Comparison of ENCODE assay signal across 12 cellular contexts in the genomic region with DNA sequence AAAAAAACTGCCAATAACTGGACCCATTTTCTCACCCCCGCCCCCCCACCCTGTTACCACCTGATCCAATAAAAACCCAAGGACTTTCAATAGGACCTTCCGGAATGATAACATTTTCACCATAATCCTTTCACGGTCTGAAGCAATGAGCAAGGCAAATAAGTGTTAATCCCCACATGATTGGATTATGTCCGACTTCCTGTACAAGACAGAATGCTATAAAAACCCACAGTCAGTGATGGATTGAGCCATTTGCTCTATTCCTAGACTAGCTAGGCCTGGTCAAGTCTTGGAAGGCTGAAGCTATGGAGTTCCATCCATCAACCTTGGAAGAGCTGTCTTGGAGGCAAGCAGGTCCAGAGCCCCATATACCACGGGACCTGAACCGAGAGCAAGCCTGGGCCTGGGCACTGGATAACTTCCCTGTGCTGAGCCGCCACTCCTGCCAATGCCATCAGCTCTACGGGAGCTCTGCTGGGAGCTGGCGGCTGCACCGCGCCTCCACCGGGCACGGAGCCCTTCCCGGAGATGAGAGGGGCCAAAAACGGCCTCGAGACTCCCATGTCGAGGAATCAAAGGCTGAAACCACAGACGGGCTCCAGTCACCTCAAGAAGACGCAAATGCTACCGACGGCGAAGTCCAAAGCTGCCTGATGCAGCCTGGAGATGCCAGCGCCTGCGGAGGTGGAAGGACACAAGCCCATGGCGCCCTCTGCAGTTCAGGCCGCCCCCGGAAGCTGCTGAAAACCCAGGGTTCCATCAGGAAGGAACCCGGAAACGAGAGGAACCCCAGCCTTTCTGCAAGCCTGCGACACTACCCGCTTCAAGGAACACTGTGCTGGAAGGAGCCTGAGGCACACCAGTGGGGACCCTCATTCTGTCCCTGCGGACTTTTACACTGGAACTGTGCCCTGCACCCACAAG.
DNase-seq lines count a peak whose midpoint lies in the region; ATAC-seq, FAIRE-seq and TF ChIP-seq lines count a peak whose summit lies in the region.
"Had no signal": no experiment of that assay in that cellular context is flagged by ENCODE, and none has a peak within 500 bp of the region (broad histone marks: within the 10 kb centered on the region; RNA-seq: fewer than 3 reads in every experiment).

No MANE protein-coding gene starts in this region.

- 57% methylated on average over 11 of the region's 32 CpGs for WGBS in HepG2 (ENCODE audit: low lambda C conversion rate)

- no peak for TF ChIP-seq POLR2A in HepG2 (IDR thresholded peaks at IDR 0.05; ENCODE audit: insufficient read depth in 1 of 2, low read depth in 2 of 2, low read length in 2 of 2)

- no peaks in the 10 kb centered on the region for H3K36me3 ChIP-seq in brain microvascular endothelial cell (replicated peaks)
- no peaks in the 10 kb centered on the region for H3K36me3 ChIP-seq in HepG2 (replicated peaks in 1 of 2; ENCODE audit: control insufficient read depth in 1 of 2, insufficient read depth in 2 of 2, low read length in 2 of 2)
- H3K36me3 ChIP-seq: ovary had no signal

- TF ChIP-seq RAD21 in HepG2 (CRISPR knock-in tag; IDR thresholded peaks at IDR 0.05): no peak

- in situ Hi-C loops in brain microvascular endothelial cell (cut with HindIII; ENCODE audit: low pct_ligation_motif_present, low sequenced_read_pairs) (no loop called here), HepG2 (cut with HindIII; ENCODE audit: extremely low pct_ligation_motif_present, low pct_unique_long_range_greater_than_20kb) (no loop called here)

- H3K9me3 Mint-ChIP-seq in activated CD8-positive, alpha-beta T cell treated with anti-CD3 and anti-CD28 coated beads for 36 hours: no peaks in the 10 kb centered on the region
- no peaks in the 10 kb centered on the region for H3K9me3 Mint-ChIP-seq in activated CD8-positive, alpha-beta T cell treated with anti-CD3 and anti-CD28 coated beads, Interleukin-2, amount 10 ng/mL, durations not matched to agents 7 days and 5 days (ENCODE audit: insufficient read depth)
- H3K9me3 Mint-ChIP-seq: activated naive CD4-positive, alpha-beta T cell treated with anti-CD3 and anti-CD28 coated beads, Interleukin-2, amount 50 U/mL, for 24 hours had no signal

- POLR2A ChIA-PET in activated CD8-positive, alpha-beta T cell treated with anti-CD3 and anti-CD28 coated beads for 36 hours (lab: Charles Lee): interaction anchor here (1.0 kb wide), 1 partner anchor 18 kb away, joined by 3 read pairs; no protein-coding TSS in a partner anchor
- POLR2A ChIA-PET in activated CD8-positive, alpha-beta T cell treated with anti-CD3 and anti-CD28 coated beads, Interleukin-2, amount 10 ng/mL, durations not matched to agents 7 days and 5 days (lab: Charles Lee): no interaction called here
- POLR2A ChIA-PET in HepG2 (lab: Yijun Ruan, JAX): interaction anchor here (0.6 kb wide), 1 partner anchor 159 kb away, joined by 4 read pairs; a partner anchor contains a TSS

- H3K4me1 Mint-ChIP-seq in activated CD8-positive, alpha-beta T cell treated with anti-CD3 and anti-CD28 coated beads for 36 hours (ENCODE audit: low read depth): peaks cover 6% of the 10 kb centered on the region
- H3K4me1 Mint-ChIP-seq in activated CD8-positive, alpha-beta T cell treated with anti-CD3 and anti-CD28 coated beads, Interleukin-2, amount 10 ng/mL, durations not matched to agents 7 days and 5 days (ENCODE audit: low read depth): peaks cover 10% of the 10 kb centered on the region

- H3K9ac ChIP-seq in HepG2 (ENCODE audit: insufficient read depth, low read depth, low read length): no peak overlapping the region

- peaks cover 7% of the 10 kb centered on the region for H3K36me3 Mint-ChIP-seq in activated CD8-positive, alpha-beta T cell treated with anti-CD3 and anti-CD28 coated beads for 36 hours (ENCODE audit: low read depth)
- H3K36me3 Mint-ChIP-seq in activated CD8-positive, alpha-beta T cell treated with anti-CD3 and anti-CD28 coated beads, Interleukin-2, amount 10 ng/mL, durations not matched to agents 7 days and 5 days (ENCODE audit: low read depth): peaks cover 11% of the 10 kb centered on the region

- CTCF ChIA-PET in activated CD8-positive, alpha-beta T cell treated with anti-CD3 and anti-CD28 coated beads for 36 hours (lab: Charles Lee): interaction anchor here (1.2 to 1.7 kb wide), 5 partner anchors 18 to 81 kb away, joined by 3 to 10 read pairs (median 5); no protein-coding TSS in a partner anchor
- CTCF ChIA-PET in activated CD8-positive, alpha-beta T cell treated with anti-CD3 and anti-CD28 coated beads, Interleukin-2, amount 10 ng/mL, durations not matched to agents 7 days and 5 days (lab: Charles Lee): interaction anchor here (2.3 kb wide), 1 partner anchor 62 kb away, joined by 12 read pairs; no protein-coding TSS in a partner anchor
- CTCF ChIA-PET in HepG2 (lab: Yijun Ruan, JAX; ENCODE audit: low intra/inter-chr PET ratio, low total read pairs): no interaction called here

- H3K4me3 ChIP-seq in brain microvascular endothelial cell (ENCODE audit: low read depth, low read length) (no peak overlapping the region), HepG2 (replicated peaks in 1 of 3; ENCODE audit: insufficient read depth in 1 of 3, low read depth in 2 of 3, low read length in 3 of 3) (no peak overlapping the region)
- H3K4me3 ChIP-seq: ovary had no signal

- no peak overlapping the region for H3K4me3 Mint-ChIP-seq in activated CD8-positive, alpha-beta T cell treated with anti-CD3 and anti-CD28 coated beads for 36 hours
- H3K4me3 Mint-ChIP-seq in activated CD8-positive, alpha-beta T cell treated with anti-CD3 and anti-CD28 coated beads, Interleukin-2, amount 10 ng/mL, durations not matched to agents 7 days and 5 days: no peak overlapping the region
- H3K4me3 Mint-ChIP-seq: activated naive CD4-positive, alpha-beta T cell treated with anti-CD3 and anti-CD28 coated beads, Interleukin-2, amount 50 U/mL, for 24 hours had no signal

- no TSS peak for BruUV-seq in HepG2 (replicated peaks; lab: Mats Ljungman, UMichigan)

- H3K27ac ChIP-seq in brain microvascular endothelial cell: no peak overlapping the region
- H3K27ac ChIP-seq in HepG2 (ENCODE audit: extremely low read length, insufficient read depth, low read length): no peak overlapping the region
- H3K27ac ChIP-seq: ovary had no signal

- no peaks in the 10 kb centered on the region for H4K20me1 ChIP-seq in HepG2 (ENCODE audit: insufficient read depth, low read length)

- TF ChIP-seq CTCF in activated CD8-positive, alpha-beta T cell treated with anti-CD3 and anti-CD28 coated beads for 36 hours (IDR thresholded peaks at IDR 0.05): no peak
- peak; percentile 45 for TF ChIP-seq CTCF in brain microvascular endothelial cell (IDR thresholded peaks at IDR 0.05; ENCODE audit: low read depth, low read length, missing control alignments)
- TF ChIP-seq CTCF in HepG2 (CRISPR knock-in tag; IDR thresholded peaks at IDR 0.05): peak; percentile 52

- no peaks in the 10 kb centered on the region for H3K27me3 Mint-ChIP-seq in activated CD8-positive, alpha-beta T cell treated with anti-CD3 and anti-CD28 coated beads for 36 hours
- H3K27me3 Mint-ChIP-seq in activated CD8-positive, alpha-beta T cell treated with anti-CD3 and anti-CD28 coated beads, Interleukin-2, amount 10 ng/mL, durations not matched to agents 7 days and 5 days (ENCODE audit: low read depth): no peaks in the 10 kb centered on the region
- H3K27me3 Mint-ChIP-seq: activated naive CD4-positive, alpha-beta T cell treated with anti-CD3 and anti-CD28 coated beads, Interleukin-2, amount 50 U/mL, for 24 hours had no signal

- H3K4me2 ChIP-seq in HepG2 (ENCODE audit: low read depth, low read length): no peak overlapping the region

- no peaks in the 10 kb centered on the region for H3K27me3 ChIP-seq in brain microvascular endothelial cell (replicated peaks)
- H3K27me3 ChIP-seq in HepG2 (ENCODE audit: control insufficient read depth in 1 of 2, insufficient read depth in 2 of 2, low read length in 2 of 2): no peaks in the 10 kb centered on the region; a peak in 1 of 5 replicates
- H3K27me3 ChIP-seq: ovary had no signal

- DNase-seq in activated CD8-positive, alpha-beta T cell treated with anti-CD3 and anti-CD28 coated beads for 36 hours: peak; percentile 37
- DNase-seq in activated CD8-positive, alpha-beta T cell treated with anti-CD3 and anti-CD28 coated beads, Interleukin-2, amount 10 ng/mL, durations not matched to agents 7 days and 5 days: no peak
- DNase-seq in HT-29 (ENCODE audit: low spot score) (peak; percentile 31), brain microvascular endothelial cell (no peak), HepG2 (ENCODE audit: low spot score) (no peak), NCI-H1694 treated with DMSO at 0.1 percent for 48 hours (lab: John Stamatoyannopoulos, UW) (no peak), NCI-H187 (lab: John Stamatoyannopoulos, UW) (no peak), middle frontal gyrus (ENCODE audit: extremely low spot score, low spot score) (no peak)
- DNase-seq: hypothalamus, NCI-H1930, ovary had no signal

- no peaks in the 10 kb centered on the region for H3K79me2 ChIP-seq in HepG2 (ENCODE audit: insufficient read depth, low read length)

- intact Hi-C loops in activated CD8-positive, alpha-beta T cell treated with anti-CD3 and anti-CD28 coated beads for 36 hours (cut with micrococcal nuclease): no loop called here
- intact Hi-C loops in HepG2 (cut with micrococcal nuclease; ENCODE audit: unreplicated experiment): no loop called here

- TF ChIP-seq EP300 in HepG2 (IDR thresholded peaks at IDR 0.05; ENCODE audit: low read depth in 2 of 2, low read length in 2 of 2) (no peak), HepG2 (CRISPR knock-in tag; IDR thresholded peaks at IDR 0.05; ENCODE audit: borderline replicate concordance) (no peak)

- no peak for FAIRE-seq in HepG2 (lab: Jason Lieb, UNC)

- H3K27ac Mint-ChIP-seq in activated CD8-positive, alpha-beta T cell treated with anti-CD3 and anti-CD28 coated beads for 36 hours: no peak overlapping the region
- H3K27ac Mint-ChIP-seq in activated CD8-positive, alpha-beta T cell treated with anti-CD3 and anti-CD28 coated beads, Interleukin-2, amount 10 ng/mL, durations not matched to agents 7 days and 5 days: no peak overlapping the region

- no peak for ATAC-seq in activated CD8-positive, alpha-beta T cell treated with anti-CD3 and anti-CD28 coated beads for 36 hours
- no peak for ATAC-seq in activated CD8-positive, alpha-beta T cell treated with anti-CD3 and anti-CD28 coated beads, Interleukin-2, amount 10 ng/mL, durations not matched to agents 7 days and 5 days
- ATAC-seq in HepG2: peak; percentile 65

- no peaks in the 10 kb centered on the region for H3K4me1 ChIP-seq in HepG2 (ENCODE audit: insufficient read depth, low read length)

- no peaks in the 10 kb centered on the region for H3K9me3 ChIP-seq in HepG2 (ENCODE audit: low read length)
- H3K9me3 ChIP-seq: ovary had no signal

- no peak overlapping the region for H2AFZ ChIP-seq in HepG2 (ENCODE audit: low read length)

TF ChIP-seq in HepG2, 621 proteins besides CTCF, POLR2A, EP300 and RAD21:
- TF ChIP-seq ZNF777 (CRISPR knock-in tag; IDR thresholded peaks at IDR 0.05): no peak
- no peak for TF ChIP-seq FOXK1 (CRISPR knock-in tag; IDR thresholded peaks at IDR 0.05; ENCODE audit: borderline replicate concordance, low read depth)
- TF ChIP-seq GABPB1 (CRISPR knock-in tag; IDR thresholded peaks at IDR 0.05): 0 out of 2 replicates have a peak, but pooled peaks have one; percentile 14
- TF ChIP-seq HNRNPLL (IDR thresholded peaks at IDR 0.05; ENCODE audit: low read depth, low read length, poor library complexity, severe bottlenecking): no peak
- TF ChIP-seq STAG1 (CRISPR knock-in tag; IDR thresholded peaks at IDR 0.05): peak; percentile 50

Comparison
In these comparisons a context has a peak if more than half of its experiments do, and no peak if none do; other contexts are left out.
1. DNase-seq: peak in activated CD8-positive, alpha-beta T cell treated with anti-CD3 and anti-CD28 coated beads for 36 hours (single experiment) and HT-29 (single experiment); none in activated CD8-positive, alpha-beta T cell treated with anti-CD3 and anti-CD28 coated beads, Interleukin-2, amount 10 ng/mL, durations not matched to agents 7 days and 5 days (single experiment), brain microvascular endothelial cell (single experiment), HepG2 (single experiment), NCI-H1694 treated with DMSO at 0.1 percent for 48 hours (single experiment), NCI-H187 (0 of 2) and middle frontal gyrus (single experiment).